8 cellular contexts compared by ENCODE assay signal in genomic region chr7:87151701-87152111, GRCh38. TPM values are rescaled to one million over a fixed set of nuclear protein-coding genes. Genes with fewer than 3 reads are reported as not detected.
DNase-seq lines count a peak whose midpoint lies in the region; ATAC-seq and TF ChIP-seq lines count a peak whose summit lies in the region.

No MANE protein-coding gene starts in this region.

- no peaks in the 10 kb centered on the region for H3K36me3 Mint-ChIP-seq in chondrocyte (ENCODE audit: low read depth)
- H3K36me3 Mint-ChIP-seq in naive thymus-derived CD8-positive, alpha-beta T cell = peaks cover 0 to 9% (median 2%) of the 10 kb centered on the region in 3 donors

- H3K27me3 Mint-ChIP-seq in chondrocyte (ENCODE audit: low read depth) = no peaks in the 10 kb centered on the region
- no peaks in the 10 kb centered on the region for H3K27me3 Mint-ChIP-seq in naive thymus-derived CD8-positive, alpha-beta T cell

- peak overlapping the region; percentile 83 for H3K4me3 Mint-ChIP-seq in chondrocyte (ENCODE audit: unreplicated experiment)
- H3K4me3 Mint-ChIP-seq in naive thymus-derived CD8-positive, alpha-beta T cell = peak overlapping the region; percentile 92 to 98 (median 94)

- H3K9me3 Mint-ChIP-seq in chondrocyte (ENCODE audit: low read depth) = no peaks in the 10 kb centered on the region
- no peaks in the 10 kb centered on the region for H3K9me3 Mint-ChIP-seq in naive thymus-derived CD8-positive, alpha-beta T cell

- H3K27ac Mint-ChIP-seq in chondrocyte (ENCODE audit: unreplicated experiment) = peak overlapping the region; percentile 99
- H3K27ac Mint-ChIP-seq in naive thymus-derived CD8-positive, alpha-beta T cell = peak overlapping the region; percentile 93 to 100 (median 99)

- POLR2A ChIA-PET in naive thymus-derived CD8-positive, alpha-beta T cell (lab: Charles Lee) = interaction anchor here (0.8 to 6.2 kb wide), 9 partner anchors 12 to 725 kb away, joined by 3 to 136 read pairs (median 6); partner anchors contain the start of genes DBF4, ELAPOR2, SLC25A40 and TMEM243

- DNase-seq in GM12865 (ENCODE audit: low read depth) (no peak), LoVo (ENCODE audit: low spot score) (peak; percentile 5), chondrocyte (ENCODE audit: low spot score) (no peak), amygdala (lab: John Stamatoyannopoulos, UW) (no peak), NCI-H1417 treated with DMSO at 0.1 percent for 48 hours (lab: John Stamatoyannopoulos, UW) (no peak), retina (no peak)
- no peak for DNase-seq in naive thymus-derived CD8-positive, alpha-beta T cell

- peak; percentile 31 for ATAC-seq in GM21786 (IDR thresholded peaks at IDR 0.05; ENCODE audit: unreplicated experiment)
- ATAC-seq in naive thymus-derived CD8-positive, alpha-beta T cell = peak in 1 of 2 donors; percentile 39

- peaks cover 38% of the 10 kb centered on the region for H3K4me1 Mint-ChIP-seq in chondrocyte (ENCODE audit: low read depth)
- peaks cover 20 to 45% (median 38%) of the 10 kb centered on the region in 4 donors for H3K4me1 Mint-ChIP-seq in naive thymus-derived CD8-positive, alpha-beta T cell

- peak overlapping the region; percentile 85 for H3K4me3 ChIP-seq in GM12865 (ENCODE audit: low read depth, low read length)

- TF ChIP-seq CTCF in GM12865 (IDR thresholded peaks at IDR 0.05; ENCODE audit: insufficient read depth, low read depth, low read length, missing control alignments) (no peak), chondrocyte (IDR thresholded peaks at IDR 0.05) (no peak)

RNA-seq across cellular contexts. Expression of gene DMTF1, which starts 0.5 kb away (rescaled TPM):
- total RNA-seq in chondrocyte = 55.6 to 82.8 TPM (median 56.8 TPM) in 3 replicates
- total RNA-seq in naive thymus-derived CD8-positive, alpha-beta T cell = 100 to 1,000 TPM; 175 to 181 TPM
- 10 to 100 TPM; 22.2 to 33.5 (median 23.2) TPM for polyA plus RNA-seq in naive thymus-derived CD8-positive, alpha-beta T cell
